In genomic region chr19:37312537-37313334, GRCh38 we compare ENCODE assay signal across 8 cellular contexts. TPM values are rescaled to one million over a fixed set of nuclear protein-coding genes. Genes with fewer than 3 reads are reported as not detected.
A peak's percentile ranks its signal among the peaks of the same experiment; 100 is the strongest.
DNase-seq lines count a peak whose midpoint lies in the region; ATAC-seq and TF ChIP-seq lines count a peak whose summit lies in the region.
"Not testable (repeated sequence)": the region's sequence is repeated elsewhere in the genome, so short reads cannot be mapped to it uniquely, and the experiment has no call there.

No MANE protein-coding gene starts in this region.

- POLR2A ChIA-PET in CD4-positive, alpha-beta memory T cell (lab: Charles Lee; ENCODE audit: partially characterized antibody) = interaction anchor here (1.3 kb wide), 1 partner anchor 58 kb away, joined by 6 read pairs; the partner anchor contains the start of gene ZNF527

- H3K4me1 ChIP-seq in CD4-positive, alpha-beta memory T cell (ENCODE audit: insufficient read depth, low read length) = not testable (repeated sequence)
- peaks cover 19 to 23% of the 10 kb centered on the region in 2 experiments for H3K4me1 ChIP-seq in neutrophil (ENCODE audit: control insufficient read depth in 1 of 2, insufficient read depth in 1 of 2, low read depth in 1 of 2, low read length in 1 of 2)

- not testable (repeated sequence) for H3K36me3 Mint-ChIP-seq in CD4-positive, alpha-beta memory T cell; activated T-helper 2 cell treated with anti-CD3 and anti-CD28 coated beads, Interferon-gamma antibody, Interleukin-2, Interleukin-4, amounts not matched to agents 10 μg/mL and 5 μg/mL and 100 μg/mL, durations not matched to agents 14 hours and 24 hours and 36 hours (ENCODE audit: low read depth); stimulated activated effector memory CD8-positive, alpha-beta T cell treated with anti-CD3 and anti-CD28 coated beads, Interleukin-12 subunit alpha, Interleukin-12 subunit beta, amount 100 ng/mL, for 72 hours

- peaks cover 0 to 25% (median 9%) of the 10 kb centered on the region in 8 donors for H3K9me3 Mint-ChIP-seq in CD4-positive, alpha-beta memory T cell
- H3K9me3 Mint-ChIP-seq in activated T-helper 2 cell treated with anti-CD3 and anti-CD28 coated beads, Interferon-gamma antibody, Interleukin-2, Interleukin-4, amounts not matched to agents 10 μg/mL and 5 μg/mL and 100 μg/mL, durations not matched to agents 14 hours and 24 hours and 36 hours = peaks cover 21% of the 10 kb centered on the region
- not testable (repeated sequence) for H3K9me3 Mint-ChIP-seq in stimulated activated effector memory CD8-positive, alpha-beta T cell treated with anti-CD3 and anti-CD28 coated beads, Interleukin-12 subunit alpha, Interleukin-12 subunit beta, amount 100 ng/mL, for 72 hours

- intact Hi-C loops in CD4-positive, alpha-beta memory T cell (cut with micrococcal nuclease) = loop anchor here (10.0 kb wide), 3 partner anchors 342 to 1098 kb away; partner anchors contain the start of genes CATSPERG, ZFP30, ZNF146 and ZNF565
- intact Hi-C loops in activated T-helper 2 cell treated with anti-CD3 and anti-CD28 coated beads, Interferon-gamma antibody, Interleukin-2, Interleukin-4, amounts not matched to agents 10 μg/mL and 5 μg/mL and 100 μg/mL, durations not matched to agents 14 hours and 24 hours and 36 hours (cut with micrococcal nuclease) = not testable (repeated sequence)

- ATAC-seq in stimulated activated effector memory CD8-positive, alpha-beta T cell treated with anti-CD3 and anti-CD28 coated beads, Interleukin-12 subunit alpha, Interleukin-12 subunit beta, amount 100 ng/mL, for 72 hours = peak; percentile 74

- not testable (repeated sequence) for H3K9ac ChIP-seq in SK-N-MC (ENCODE audit: insufficient read length)

- CTCF ChIA-PET in CD4-positive, alpha-beta memory T cell (lab: Charles Lee; ENCODE audit: partially characterized antibody) = interaction anchor here (0.6 kb wide), 1 partner anchor 1282 kb away, joined by 3 read pairs; no protein-coding TSS in a partner anchor

- H3K27ac ChIP-seq in CD4-positive, alpha-beta memory T cell (ENCODE audit: low read depth, low read length); SK-N-MC; neutrophil: not testable (repeated sequence)

- H3K27me3 Mint-ChIP-seq in CD4-positive, alpha-beta memory T cell; activated T-helper 2 cell treated with anti-CD3 and anti-CD28 coated beads, Interferon-gamma antibody, Interleukin-2, Interleukin-4, amounts not matched to agents 10 μg/mL and 5 μg/mL and 100 μg/mL, durations not matched to agents 14 hours and 24 hours and 36 hours (ENCODE audit: low read depth): not testable (repeated sequence)

- TF ChIP-seq CTCF in neutrophil (IDR thresholded peaks at IDR 0.05) = not testable (repeated sequence)

- peak overlapping the region; percentile 79 to 88 (median 83) for H3K4me3 Mint-ChIP-seq in CD4-positive, alpha-beta memory T cell
- H3K4me3 Mint-ChIP-seq in activated T-helper 2 cell treated with anti-CD3 and anti-CD28 coated beads, Interferon-gamma antibody, Interleukin-2, Interleukin-4, amounts not matched to agents 10 μg/mL and 5 μg/mL and 100 μg/mL, durations not matched to agents 14 hours and 24 hours and 36 hours (ENCODE audit: low read depth) = peak overlapping the region; percentile 44
- H3K4me3 Mint-ChIP-seq in stimulated activated effector memory CD8-positive, alpha-beta T cell treated with anti-CD3 and anti-CD28 coated beads, Interleukin-12 subunit alpha, Interleukin-12 subunit beta, amount 100 ng/mL, for 72 hours = peak overlapping the region; percentile 67

- not testable (repeated sequence) for H3K36me3 ChIP-seq in CD4-positive, alpha-beta memory T cell (ENCODE audit: insufficient read depth, low read length); SK-N-MC (ENCODE audit: insufficient read depth, low read length); neutrophil

- H3K9me3 ChIP-seq in CD4-positive, alpha-beta memory T cell (ENCODE audit: control insufficient read depth in 1 of 2, low read length in 2 of 2); SK-N-MC (ENCODE audit: low read depth, low read length): not testable (repeated sequence)
- peaks cover 10% of the 10 kb centered on the region for H3K9me3 ChIP-seq in neutrophil

- not testable (repeated sequence) for H3K27me3 ChIP-seq in CD4-positive, alpha-beta memory T cell (ENCODE audit: insufficient read depth, low read length); neutrophil

- H3K27ac Mint-ChIP-seq in CD4-positive, alpha-beta memory T cell = peak overlapping the region; percentile 6 to 90 (median 75)
- H3K27ac Mint-ChIP-seq in activated T-helper 2 cell treated with anti-CD3 and anti-CD28 coated beads, Interferon-gamma antibody, Interleukin-2, Interleukin-4, amounts not matched to agents 10 μg/mL and 5 μg/mL and 100 μg/mL, durations not matched to agents 14 hours and 24 hours and 36 hours = not testable (repeated sequence)
- H3K27ac Mint-ChIP-seq in stimulated activated effector memory CD8-positive, alpha-beta T cell treated with anti-CD3 and anti-CD28 coated beads, Interleukin-12 subunit alpha, Interleukin-12 subunit beta, amount 100 ng/mL, for 72 hours = peak overlapping the region; percentile 65

- peak overlapping the region; percentile 10 to 15 for H3K4me3 ChIP-seq in CD4-positive, alpha-beta memory T cell (ENCODE audit: low read length in 2 of 2)
- H3K4me3 ChIP-seq in SK-N-MC = peak overlapping the region; percentile 58
- peak overlapping the region; percentile 38 for H3K4me3 ChIP-seq in iPS-11a (ENCODE audit: low read depth, low read length)
- peak overlapping the region; percentile 31 to 36 for H3K4me3 ChIP-seq in neutrophil (ENCODE audit: low read depth in 1 of 2, low read length in 1 of 2)

- DNase-seq in CD4-positive, alpha-beta memory T cell = peak; percentile 36 to 71 (median 56)
- DNase-seq in NCI-H1105 (lab: John Stamatoyannopoulos, UW) = peak; percentile 47
- not testable (repeated sequence) for DNase-seq in SK-N-MC (ENCODE audit: low read depth, low spot score)
- peak; percentile 29 for DNase-seq in activated T-helper 2 cell treated with anti-CD3 and anti-CD28 coated beads, Interferon-gamma antibody, Interleukin-2, Interleukin-4, amounts not matched to agents 10 μg/mL and 5 μg/mL and 100 μg/mL, durations not matched to agents 14 hours and 24 hours and 36 hours (ENCODE audit: low spot score)
- DNase-seq in effector CD4-positive, alpha-beta T cell = peak; percentile 28
- peak in 1 of 2 donors; percentile 60 for DNase-seq in stimulated activated effector memory CD8-positive, alpha-beta T cell treated with anti-CD3 and anti-CD28 coated beads, Interleukin-12 subunit alpha, Interleukin-12 subunit beta, amount 100 ng/mL, for 72 hours (ENCODE audit: low spot score in 2 of 2)

- peaks cover 10 to 25% (median 17%) of the 10 kb centered on the region in 4 donors for H3K4me1 Mint-ChIP-seq in CD4-positive, alpha-beta memory T cell
- peaks cover 13% of the 10 kb centered on the region for H3K4me1 Mint-ChIP-seq in activated T-helper 2 cell treated with anti-CD3 and anti-CD28 coated beads, Interferon-gamma antibody, Interleukin-2, Interleukin-4, amounts not matched to agents 10 μg/mL and 5 μg/mL and 100 μg/mL, durations not matched to agents 14 hours and 24 hours and 36 hours (ENCODE audit: low read depth)
- H3K4me1 Mint-ChIP-seq in stimulated activated effector memory CD8-positive, alpha-beta T cell treated with anti-CD3 and anti-CD28 coated beads, Interleukin-12 subunit alpha, Interleukin-12 subunit beta, amount 100 ng/mL, for 72 hours = peaks cover 11% of the 10 kb centered on the region

RNA-seq across cellular contexts. Expression of gene ZNF527, which starts 58.2 kb away (rescaled TPM):
- total RNA-seq in CD4-positive, alpha-beta memory T cell = 10 to 100 TPM; 12.7 to 13.3 TPM
- 1 to 10 TPM; 5.2 to 8.8 TPM for polyA plus RNA-seq in CD4-positive, alpha-beta memory T cell
- 3.2 TPM in 2 replicates for total RNA-seq in activated T-helper 2 cell treated with anti-CD3 and anti-CD28 coated beads, Interferon-gamma antibody, Interleukin-2, Interleukin-4, amounts not matched to agents 10 μg/mL and 5 μg/mL and 100 μg/mL, durations not matched to agents 14 hours and 24 hours and 36 hours
